ENCODE assay signal across 32 cellular contexts in the genomic region with DNA sequence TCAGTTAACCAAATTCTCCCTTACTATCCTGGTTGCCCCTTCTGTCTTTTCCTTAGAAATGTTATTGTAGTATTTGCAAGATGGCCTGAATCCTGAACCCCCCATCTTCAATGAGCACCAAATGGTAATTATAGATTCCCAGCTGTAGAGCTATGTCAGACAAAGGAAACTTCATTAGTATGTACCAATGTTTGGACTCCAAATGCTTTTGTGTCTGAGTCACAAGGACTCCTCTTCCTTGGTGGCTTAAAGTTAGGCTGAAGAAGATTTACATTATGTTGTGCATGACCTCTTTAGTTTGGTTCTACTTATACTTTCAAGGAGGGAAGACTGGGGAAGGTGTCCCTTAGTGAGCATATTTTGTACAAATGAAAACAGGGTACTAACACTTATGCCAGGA.
DNase-seq lines count a peak whose midpoint lies in the region; ATAC-seq, FAIRE-seq and TF ChIP-seq lines count a peak whose summit lies in the region.
"Had no signal": no experiment of that assay in that cellular context is flagged by ENCODE, and none has a peak within 500 bp of the region (broad histone marks: within the 10 kb centered on the region; RNA-seq: fewer than 3 reads in every experiment).

No MANE protein-coding gene starts in this region.

- H3K9me3 ChIP-seq in KOPT-K1 (ENCODE audit: insufficient read depth, low read length, poor library complexity, severe bottlenecking): no peaks in the 10 kb centered on the region
- no peaks in the 10 kb centered on the region for H3K9me3 ChIP-seq in smooth muscle cell (replicated peaks; ENCODE audit: low read depth)
- H3K9me3 ChIP-seq: tibial nerve had no signal

- no peaks in the 10 kb centered on the region for H4K20me1 ChIP-seq in smooth muscle cell (ENCODE audit: low read depth)
- H4K20me1 ChIP-seq: BLaER1 treated with 17β-estradiol and CSF1 and Interleukin-3, amounts not matched to agents 10 nM and 100 nM had no signal

- H3K27me3 ChIP-seq in brain microvascular endothelial cell (replicated peaks) (no peaks in the 10 kb centered on the region), smooth muscle cell (ENCODE audit: low read depth) (no peaks in the 10 kb centered on the region)
- H3K27me3 ChIP-seq: BLaER1 treated with 17β-estradiol and CSF1 and Interleukin-3, amounts not matched to agents 10 nM and 100 nM; cardiac muscle cell; foreskin keratinocyte; tibial nerve had no signal

- TF ChIP-seq CTCF in brain microvascular endothelial cell (IDR thresholded peaks at IDR 0.05; ENCODE audit: low read depth, low read length, missing control alignments): no peak
- TF ChIP-seq CTCF in smooth muscle cell (IDR thresholded peaks at IDR 0.05; ENCODE audit: borderline replicate concordance, insufficient read depth, poor library complexity, severe bottlenecking): no peak

- H3K36me3 ChIP-seq in KOPT-K1 (ENCODE audit: insufficient read depth, low read length): no peaks in the 10 kb centered on the region
- no peaks in the 10 kb centered on the region for H3K36me3 ChIP-seq in brain microvascular endothelial cell (replicated peaks)
- no peaks in the 10 kb centered on the region for H3K36me3 ChIP-seq in smooth muscle cell (ENCODE audit: low read depth)
- H3K36me3 ChIP-seq: BLaER1 treated with 17β-estradiol and CSF1 and Interleukin-3, amounts not matched to agents 10 nM and 100 nM; cardiac muscle cell; tibial nerve had no signal

- in situ Hi-C loops in brain microvascular endothelial cell (cut with HindIII; ENCODE audit: low pct_ligation_motif_present, low sequenced_read_pairs): loop anchor here (10.0 kb wide), 1 partner anchor 300 kb away; no protein-coding TSS in a partner anchor

- DNase-seq in brain microvascular endothelial cell (no peak), kidney tubule cell (ENCODE audit: low spot score) (peak; percentile 39), smooth muscle cell (lab: John Stamatoyannopoulos, UW; ENCODE audit: unreplicated experiment) (no peak), GM12892 (ENCODE audit: insufficient read length) (no peak), SKM-1 (lab: John Stamatoyannopoulos, UW; ENCODE audit: unreplicated experiment) (no peak)
- DNase-seq: activated CD8-positive, alpha-beta T cell treated with anti-CD3 and anti-CD28 coated beads, Interleukin-2, amount 10 ng/mL, durations not matched to agents 7 days and 5 days; activated naive CD4-positive, alpha-beta T cell treated with anti-CD3 and anti-CD28 coated beads, Interleukin-2, amount 10 ng/mL, durations not matched to agents 7 days and 5 days; amniotic stem cell; cortex of kidney; DMS153; effector memory CD8-positive, alpha-beta T cell; erythroblast; foreskin keratinocyte; GOT3; head of caudate nucleus; islet precursor cell; left ventricle myocardium superior; natural killer cell; NCI-H1105; NCI-H1930; NCI-H2171 treated with DMSO at 0.1 percent for 48 hours; NCI-H510A; stimulated activated CD4-positive, alpha-beta T cell treated with anti-CD3 and anti-CD28 coated beads, Interleukin-15, amount 100 ng/mL, for 24 hours; stimulated activated CD4-positive, alpha-beta T cell treated with anti-CD3 and anti-CD28 coated beads, Interleukin-4, amount 100 ng/mL, for 4 hours had no signal

- H2AFZ ChIP-seq in smooth muscle cell (ENCODE audit: low read depth): no peak overlapping the region

- ATAC-seq in HG03196 (IDR thresholded peaks at IDR 0.05; ENCODE audit: unreplicated experiment): no peak
- ATAC-seq: activated CD8-positive, alpha-beta T cell treated with anti-CD3 and anti-CD28 coated beads, Interleukin-2, amount 10 ng/mL, durations not matched to agents 7 days and 5 days; effector memory CD8-positive, alpha-beta T cell; foreskin keratinocyte; K562; left ventricle myocardium superior; natural killer cell had no signal

- H3K9ac ChIP-seq in smooth muscle cell (ENCODE audit: low read depth): peak overlapping the region; percentile 32
- H3K9ac ChIP-seq: BLaER1 treated with 17β-estradiol and CSF1 and Interleukin-3, amounts not matched to agents 10 nM and 100 nM had no signal

- peak overlapping the region; percentile 77 for H3K4me2 ChIP-seq in smooth muscle cell
- H3K4me2 ChIP-seq: BLaER1 treated with 17β-estradiol and CSF1 and Interleukin-3, amounts not matched to agents 10 nM and 100 nM had no signal

- no peak for FAIRE-seq in GM12892 (lab: Jason Lieb, UNC)
- FAIRE-seq: G401.6, HTR-8/SVneo, K562 had no signal

- peak overlapping the region; percentile 63 for H3K27ac ChIP-seq in KOPT-K1 (ENCODE audit: low read depth, low read length, poor library complexity, severe bottlenecking)
- H3K27ac ChIP-seq in brain microvascular endothelial cell: peak overlapping the region; percentile 51
- H3K27ac ChIP-seq in smooth muscle cell (ENCODE audit: low read depth): peak overlapping the region; percentile 94
- H3K27ac ChIP-seq: BLaER1 treated with 17β-estradiol and CSF1 and Interleukin-3, amounts not matched to agents 10 nM and 100 nM; cardiac muscle cell; foreskin keratinocyte had no signal

- H3K4me3 ChIP-seq in brain microvascular endothelial cell (ENCODE audit: low read depth, low read length) (no peak overlapping the region), smooth muscle cell (no peak overlapping the region)
- H3K4me3 ChIP-seq: BLaER1 treated with 17β-estradiol and CSF1 and Interleukin-3, amounts not matched to agents 10 nM and 100 nM; cardiac muscle cell; K562 had no signal

- peaks cover 39% of the 10 kb centered on the region for H3K4me1 ChIP-seq in smooth muscle cell (ENCODE audit: low read depth)

- no peaks in the 10 kb centered on the region for H3K79me2 ChIP-seq in smooth muscle cell (ENCODE audit: low read depth)

- peaks cover 21% of the 10 kb centered on the region for H3F3A ChIP-seq in smooth muscle cell (ENCODE audit: low read depth)

- no peak for TF ChIP-seq POLR2A in GM12892 (IDR thresholded peaks at IDR 0.05; ENCODE audit: low read depth, low read length)
